Comparison of ENCODE assay signal across 1 cellular context in the genomic region with DNA sequence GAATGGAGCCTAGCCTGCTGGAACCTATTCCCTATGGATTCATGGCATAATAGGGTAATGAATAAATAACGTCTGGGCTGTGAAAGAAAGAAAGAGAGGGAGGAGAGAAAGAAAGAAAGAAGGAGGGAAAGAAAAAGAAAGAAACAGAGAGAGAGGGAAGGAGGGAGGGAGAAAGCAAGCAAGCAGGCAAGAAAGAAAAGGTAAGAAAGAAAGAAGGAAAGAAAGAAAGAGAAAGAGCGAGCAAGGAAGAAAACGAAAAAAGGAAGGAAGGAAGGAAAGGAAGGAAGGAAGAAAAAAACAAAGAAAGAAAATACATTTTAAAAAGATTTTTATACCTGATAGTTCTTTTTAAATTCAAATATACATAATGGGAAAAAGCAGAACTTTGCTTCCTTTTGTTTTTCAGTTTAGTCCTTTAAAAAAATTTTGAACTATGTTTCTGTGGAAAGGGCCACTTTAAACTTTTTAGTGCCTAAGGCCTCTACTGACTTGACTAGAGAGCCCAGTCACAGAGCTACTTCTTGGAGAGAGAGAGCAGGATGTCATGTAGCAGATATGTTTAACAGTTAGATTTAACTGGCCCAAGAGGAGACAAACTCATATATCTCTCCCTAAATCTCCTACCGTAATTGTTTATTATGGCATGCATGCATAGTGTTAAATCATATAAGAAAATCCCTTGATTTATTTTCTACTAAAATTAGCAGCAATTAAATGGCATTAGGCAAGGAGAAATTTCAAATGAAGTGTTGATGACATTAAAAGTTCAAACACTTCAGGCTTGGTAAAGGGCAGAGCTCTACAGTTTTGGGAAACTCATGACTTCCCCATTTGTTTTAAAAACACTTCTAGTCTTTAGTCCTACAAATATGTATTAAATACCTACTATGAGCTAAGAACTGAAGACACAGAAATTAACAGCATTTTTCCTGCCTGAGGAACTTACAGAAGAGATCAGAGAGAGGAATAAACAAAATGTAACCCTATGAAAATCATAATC.
TF ChIP-seq lines count a peak whose summit lies in the region.

No MANE protein-coding gene starts in this region.

TF ChIP-seq in IMR-90, 13 proteins besides CTCF, POLR2A, EP300 and RAD21:
- TF ChIP-seq MAZ (IDR thresholded peaks at IDR 0.05; ENCODE audit: borderline replicate concordance, low read depth, low read length) (no peak), SMC3 (IDR thresholded peaks at IDR 0.05; ENCODE audit: low read depth, low read length) (no peak), MAFK (IDR thresholded peaks at IDR 0.05; ENCODE audit: low read depth, low read length) (no peak), BHLHE40 (IDR thresholded peaks at IDR 0.05; ENCODE audit: low read depth, low read length) (no peak), NFE2L2 (IDR thresholded peaks at IDR 0.05; ENCODE audit: low read depth, low read length) (no peak), RFX5 (IDR thresholded peaks at IDR 0.05; ENCODE audit: low read depth, low read length) (no peak), CEBPB (IDR thresholded peaks at IDR 0.05; ENCODE audit: low read depth, low read length) (no peak), MXI1 (IDR thresholded peaks at IDR 0.05; ENCODE audit: borderline replicate concordance, low read depth, low read length) (no peak), FOS (IDR thresholded peaks at IDR 0.05; ENCODE audit: low read depth, low read length) (no peak)
- TF ChIP-seq, protein P1, sequence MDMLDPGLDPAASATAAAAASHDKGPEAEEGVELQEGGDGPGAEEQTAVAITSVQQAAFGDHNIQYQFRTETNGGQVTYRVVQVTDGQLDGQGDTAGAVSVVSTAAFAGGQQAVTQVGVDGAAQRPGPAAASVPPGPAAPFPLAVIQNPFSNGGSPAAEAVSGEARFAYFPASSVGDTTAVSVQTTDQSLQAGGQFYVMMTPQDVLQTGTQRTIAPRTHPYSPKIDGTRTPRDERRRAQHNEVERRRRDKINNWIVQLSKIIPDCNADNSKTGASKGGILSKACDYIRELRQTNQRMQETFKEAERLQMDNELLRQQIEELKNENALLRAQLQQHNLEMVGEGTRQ (IDR thresholded peaks at IDR 0.05; ENCODE audit: low read depth, low read length) = no peak
